In genomic region chr6:2865270-2866182, GRCh38 we compare ENCODE assay signal across 9 cellular contexts. TPM values are rescaled to one million over a fixed set of nuclear protein-coding genes. Genes with fewer than 3 reads are reported as not detected.
DNase-seq lines count a peak whose midpoint lies in the region; ATAC-seq and TF ChIP-seq lines count a peak whose summit lies in the region.
"Had no signal": no experiment of that assay in that cellular context is flagged by ENCODE, and none has a peak within 500 bp of the region (broad histone marks: within the 10 kb centered on the region; RNA-seq: fewer than 3 reads in every experiment).

No MANE protein-coding gene starts in this region.

- H3K36me3 ChIP-seq in Caco-2 (ENCODE audit: control insufficient read depth, insufficient read depth, low read length) (no peaks in the 10 kb centered on the region), Karpas-422 (ENCODE audit: insufficient read depth, low read length) (no peaks in the 10 kb centered on the region), fibroblast of lung (ENCODE audit: control insufficient read depth, insufficient read depth, low read length) (no peaks in the 10 kb centered on the region)

- peak overlapping the region; percentile 42 for H3K4me2 ChIP-seq in Karpas-422 (ENCODE audit: low read depth, low read length, poor library complexity, severe bottlenecking)
- no peak overlapping the region for H3K4me2 ChIP-seq in fibroblast of lung (ENCODE audit: extremely low read depth, insufficient read depth, low read length)

- no peak for TF ChIP-seq CTCF in Caco-2 (IDR thresholded peaks at IDR 0.05; ENCODE audit: insufficient read depth in 1 of 2, low read depth in 1 of 2, low read length in 1 of 2, severe bottlenecking in 1 of 2, unreplicated experiment in 1 of 2)
- no peak for TF ChIP-seq CTCF in fibroblast of lung (conservative IDR thresholded peaks at IDR 0.05 in 1 of 2, IDR thresholded peaks at IDR 0.05 in 1 of 2; ENCODE audit: low read depth in 1 of 2, low read length in 2 of 2)

- ATAC-seq in naive thymus-derived CD8-positive, alpha-beta T cell = no peak
- ATAC-seq in HG03139 (IDR thresholded peaks at IDR 0.05; ENCODE audit: unreplicated experiment) = no peak

- intact Hi-C loops in Caco-2 (cut with micrococcal nuclease; ENCODE audit: unreplicated experiment) = no loop called here
- intact Hi-C loops in activated T-helper 2 cell treated with anti-CD3 and anti-CD28 coated beads, Interferon-gamma antibody, Interleukin-2, Interleukin-4, amounts not matched to agents 10 μg/mL and 5 μg/mL and 100 μg/mL, durations not matched to agents 14 hours and 24 hours and 36 hours (cut with micrococcal nuclease) = no loop called here

- H2AFZ ChIP-seq in Karpas-422 (ENCODE audit: low read length) (0 out of 2 replicates have a peak overlapping the region, but pooled peaks have one; percentile 32), fibroblast of lung (ENCODE audit: low read length) (no peak overlapping the region)

- H3K36me3 Mint-ChIP-seq in Caco-2 (ENCODE audit: insufficient read depth, unreplicated experiment) = peaks cover 6% of the 10 kb centered on the region
- peaks cover 0 to 3% (median 0%) of the 10 kb centered on the region in 3 donors for H3K36me3 Mint-ChIP-seq in naive thymus-derived CD8-positive, alpha-beta T cell
- H3K36me3 Mint-ChIP-seq in activated T-helper 2 cell treated with anti-CD3 and anti-CD28 coated beads, Interferon-gamma antibody, Interleukin-2, Interleukin-4, amounts not matched to agents 10 μg/mL and 5 μg/mL and 100 μg/mL, durations not matched to agents 14 hours and 24 hours and 36 hours (ENCODE audit: low read depth) = peaks cover 42% of the 10 kb centered on the region

- H3K79me2 ChIP-seq in Karpas-422 (ENCODE audit: low read length) (no peaks in the 10 kb centered on the region), fibroblast of lung (ENCODE audit: control insufficient read depth, insufficient read depth, low read length) (no peaks in the 10 kb centered on the region)

- H3K4me1 Mint-ChIP-seq in Caco-2 (ENCODE audit: low read depth, unreplicated experiment) = peaks cover 31% of the 10 kb centered on the region
- H3K4me1 Mint-ChIP-seq in naive thymus-derived CD8-positive, alpha-beta T cell = peaks cover 29 to 82% (median 54%) of the 10 kb centered on the region in 4 donors
- peaks cover 58% of the 10 kb centered on the region for H3K4me1 Mint-ChIP-seq in activated T-helper 2 cell treated with anti-CD3 and anti-CD28 coated beads, Interferon-gamma antibody, Interleukin-2, Interleukin-4, amounts not matched to agents 10 μg/mL and 5 μg/mL and 100 μg/mL, durations not matched to agents 14 hours and 24 hours and 36 hours (ENCODE audit: low read depth)

- peak overlapping the region; percentile 86 for H3K27ac Mint-ChIP-seq in Caco-2 (ENCODE audit: unreplicated experiment)
- peak overlapping the region in 8 of 10 donors; percentile 13 to 92 (median 57) for H3K27ac Mint-ChIP-seq in naive thymus-derived CD8-positive, alpha-beta T cell
- H3K27ac Mint-ChIP-seq in activated T-helper 2 cell treated with anti-CD3 and anti-CD28 coated beads, Interferon-gamma antibody, Interleukin-2, Interleukin-4, amounts not matched to agents 10 μg/mL and 5 μg/mL and 100 μg/mL, durations not matched to agents 14 hours and 24 hours and 36 hours = no peak overlapping the region

- H3K9ac ChIP-seq in Karpas-422 (ENCODE audit: low read length) (no peak overlapping the region), fibroblast of lung (ENCODE audit: insufficient read depth, low read length) (no peak overlapping the region)

- peaks cover 34% of the 10 kb centered on the region for H3K4me1 ChIP-seq in Caco-2
- H3K4me1 ChIP-seq in Karpas-422 (ENCODE audit: low read length) = peaks cover 68% of the 10 kb centered on the region
- no peaks in the 10 kb centered on the region for H3K4me1 ChIP-seq in fibroblast of lung (ENCODE audit: control insufficient read depth, extremely low read depth, insufficient read depth, low read length)

- CTCF ChIA-PET in Caco-2 (lab: Charles Lee) = interaction anchor here (0.7 to 1.7 kb wide), 6 partner anchors 11 to 123 kb away, joined by 3 to 9 read pairs (median 4); no protein-coding TSS in a partner anchor

- H3K9me3 Mint-ChIP-seq in Caco-2 (ENCODE audit: unreplicated experiment) = peaks cover 10% of the 10 kb centered on the region
- peaks cover 0 to 9% (median 0%) of the 10 kb centered on the region in 9 donors for H3K9me3 Mint-ChIP-seq in naive thymus-derived CD8-positive, alpha-beta T cell
- H3K9me3 Mint-ChIP-seq in activated T-helper 2 cell treated with anti-CD3 and anti-CD28 coated beads, Interferon-gamma antibody, Interleukin-2, Interleukin-4, amounts not matched to agents 10 μg/mL and 5 μg/mL and 100 μg/mL, durations not matched to agents 14 hours and 24 hours and 36 hours = peaks cover 18% of the 10 kb centered on the region

- POLR2A ChIA-PET in Caco-2 (lab: Charles Lee) = interaction anchor here (0.6 to 2.3 kb wide), 5 partner anchors 11 to 1221 kb away, joined by 3 to 13 read pairs (median 5); no protein-coding TSS in a partner anchor
- POLR2A ChIA-PET in naive thymus-derived CD8-positive, alpha-beta T cell (lab: Charles Lee) = interaction anchor here (1.2 to 2.3 kb wide), 6 partner anchors 8 to 124 kb away, joined by 3 to 7 read pairs (median 5); partner anchors contain the start of genes SERPINB1 and SERPINB9

- no peak for DNase-seq in Caco-2
- no peak for DNase-seq in Karpas-422
- DNase-seq in fibroblast of lung (ENCODE audit: low read depth in 2 of 2) = peak; percentile 38 to 74
- DNase-seq in naive thymus-derived CD8-positive, alpha-beta T cell = no peak
- no peak for DNase-seq in medulla oblongata (ENCODE audit: extremely low spot score)
- DNase-seq in activated CD8-positive, alpha-beta memory T cell treated with anti-CD3 and anti-CD28 coated beads, Interleukin-2, amount 50 U/mL, for 4 hours = no peak
- no peak for DNase-seq in activated T-helper 2 cell treated with anti-CD3 and anti-CD28 coated beads, Interferon-gamma antibody, Interleukin-2, Interleukin-4, amounts not matched to agents 10 μg/mL and 5 μg/mL and 100 μg/mL, durations not matched to agents 14 hours and 24 hours and 36 hours (ENCODE audit: low spot score)
- DNase-seq: NCI-H187 treated with DMSO at 0.1 percent for 48 hours had no signal

- H4K20me1 ChIP-seq in Karpas-422 (ENCODE audit: insufficient read depth, low read depth, low read length) (no peaks in the 10 kb centered on the region), fibroblast of lung (ENCODE audit: control insufficient read depth, extremely low read depth, insufficient read depth, low read length) (no peaks in the 10 kb centered on the region)

- BruUV-seq in Caco-2 (replicated peaks; lab: Mats Ljungman, UMichigan) = no TSS peak

- no peaks in the 10 kb centered on the region for H3K27me3 Mint-ChIP-seq in Caco-2 (ENCODE audit: insufficient read depth, unreplicated experiment)
- H3K27me3 Mint-ChIP-seq in naive thymus-derived CD8-positive, alpha-beta T cell = no peaks in the 10 kb centered on the region
- H3K27me3 Mint-ChIP-seq in activated T-helper 2 cell treated with anti-CD3 and anti-CD28 coated beads, Interferon-gamma antibody, Interleukin-2, Interleukin-4, amounts not matched to agents 10 μg/mL and 5 μg/mL and 100 μg/mL, durations not matched to agents 14 hours and 24 hours and 36 hours (ENCODE audit: low read depth) = no peaks in the 10 kb centered on the region

- H3K9me3 ChIP-seq in Caco-2 (no peaks in the 10 kb centered on the region), Karpas-422 (ENCODE audit: low read length) (no peaks in the 10 kb centered on the region), fibroblast of lung (ENCODE audit: control insufficient read depth, insufficient read depth, low read depth, low read length) (no peaks in the 10 kb centered on the region)

- H3K27me3 ChIP-seq in Caco-2 (replicated peaks; ENCODE audit: control insufficient read depth, insufficient read depth, low read length) (no peaks in the 10 kb centered on the region), Karpas-422 (ENCODE audit: low read length) (no peaks in the 10 kb centered on the region), fibroblast of lung (ENCODE audit: control insufficient read depth, insufficient read depth, low read length) (no peaks in the 10 kb centered on the region)

- H3K9me2 ChIP-seq in Karpas-422 (replicated peaks; ENCODE audit: insufficient read depth, low read length) = no peaks in the 10 kb centered on the region

- peak overlapping the region; percentile 99; the same call in 1 of the 2 replicates for H3K27ac ChIP-seq in Karpas-422 (ENCODE audit: low read length)
- no peak overlapping the region for H3K27ac ChIP-seq in fibroblast of lung (ENCODE audit: insufficient read depth, low read length)

- H3K4me3 Mint-ChIP-seq in Caco-2 (ENCODE audit: unreplicated experiment) = peak overlapping the region; percentile 61
- peak overlapping the region in 1 of 10 donors; percentile 45 for H3K4me3 Mint-ChIP-seq in naive thymus-derived CD8-positive, alpha-beta T cell
- no peak overlapping the region for H3K4me3 Mint-ChIP-seq in activated T-helper 2 cell treated with anti-CD3 and anti-CD28 coated beads, Interferon-gamma antibody, Interleukin-2, Interleukin-4, amounts not matched to agents 10 μg/mL and 5 μg/mL and 100 μg/mL, durations not matched to agents 14 hours and 24 hours and 36 hours (ENCODE audit: low read depth)

- no peak overlapping the region for H3K4me3 ChIP-seq in Caco-2 (ENCODE audit: low read depth, low read length)
- no peak overlapping the region for H3K4me3 ChIP-seq in Karpas-422 (ENCODE audit: low read length)
- H3K4me3 ChIP-seq in fibroblast of lung (replicated peaks in 1 of 4; ENCODE audit: control extremely low read depth in 1 of 4, insufficient read depth in 1 of 4, low read depth in 3 of 4, low read length in 4 of 4) = no peak overlapping the region

RNA-seq across cellular contexts. Expression of gene SERPINB1, which starts 23.9 kb away (rescaled TPM):
- total RNA-seq in Caco-2 (2022) = 75.6 and 81.9 TPM in 2 replicates
- 0.22 TPM in 1 of 2 replicates, not detected in the other for total RNA-seq in Karpas-422 (2014; rRNA removed; shearing (Covaris generic); ENCODE audit: low replicate concordance)
- total RNA-seq in fibroblast of lung = 19.3 TPM in 2 replicates
- polyA plus RNA-seq in fibroblast of lung = 35.2 and 39.5 TPM in 2 replicates
- 26.0 and 28.0 TPM in 2 replicates for polyA plus RNA-seq in fibroblast of lung (2012)
- 2.7 and 3.7 TPM in 2 replicates for polyA minus RNA-seq in fibroblast of lung (ENCODE audit: low replicate concordance)
- total RNA-seq in naive thymus-derived CD8-positive, alpha-beta T cell = 10 to 100 TPM; 65.3 to 67.1 TPM
- 100 to 1,000 TPM; 121 to 130 (median 123) TPM for polyA plus RNA-seq in naive thymus-derived CD8-positive, alpha-beta T cell
- total RNA-seq in activated T-helper 2 cell treated with anti-CD3 and anti-CD28 coated beads, Interferon-gamma antibody, Interleukin-2, Interleukin-4, amounts not matched to agents 10 μg/mL and 5 μg/mL and 100 μg/mL, durations not matched to agents 14 hours and 24 hours and 36 hours = 102 and 103 TPM in 2 replicates

RNA-seq across cellular contexts. Expression of gene SERPINB9, which starts 37.6 kb away (rescaled TPM):
- total RNA-seq in Caco-2 (2022) (3.1 and 3.5 TPM in 2 replicates), fibroblast of lung (2.6 and 4.3 TPM in 2 replicates)
- total RNA-seq in Karpas-422 (2014; rRNA removed; shearing (Covaris generic); ENCODE audit: low replicate concordance) = 55.6 and 107 TPM in 2 replicates
- 6.2 and 6.4 TPM in 2 replicates for polyA plus RNA-seq in fibroblast of lung
- 2.7 and 3.0 TPM in 2 replicates for polyA plus RNA-seq in fibroblast of lung (2012)
- 1.3 and 3.8 TPM in 2 replicates for polyA minus RNA-seq in fibroblast of lung (ENCODE audit: low replicate concordance)
- total RNA-seq in naive thymus-derived CD8-positive, alpha-beta T cell = 10 to 100 TPM; 56.6 to 57.1 TPM
- 10 to 100 TPM; 29.9 to 37.2 (median 35.0) TPM for polyA plus RNA-seq in naive thymus-derived CD8-positive, alpha-beta T cell
- 120 and 123 TPM in 2 replicates for total RNA-seq in activated T-helper 2 cell treated with anti-CD3 and anti-CD28 coated beads, Interferon-gamma antibody, Interleukin-2, Interleukin-4, amounts not matched to agents 10 μg/mL and 5 μg/mL and 100 μg/mL, durations not matched to agents 14 hours and 24 hours and 36 hours

Comparison
In these comparisons a context has a peak if more than half of its experiments do, and no peak if none do; other contexts are left out.
1. DNase-seq: peak in fibroblast of lung (2 of 2); none in Caco-2 (0 of 2), Karpas-422 (single experiment), naive thymus-derived CD8-positive, alpha-beta T cell (0 of 10), medulla oblongata (single experiment), activated CD8-positive, alpha-beta memory T cell treated with anti-CD3 and anti-CD28 coated beads, Interleukin-2, amount 50 U/mL, for 4 hours (single experiment) and activated T-helper 2 cell treated with anti-CD3 and anti-CD28 coated beads, Interferon-gamma antibody, Interleukin-2, Interleukin-4, amounts not matched to agents 10 μg/mL and 5 μg/mL and 100 μg/mL, durations not matched to agents 14 hours and 24 hours and 36 hours (single experiment).
2. RNA of gene SERPINB1, which starts 23.9 kb away (total RNA-seq): 102 to 103 TPM in activated T-helper 2 cell treated with anti-CD3 and anti-CD28 coated beads, Interferon-gamma antibody, Interleukin-2, Interleukin-4, amounts not matched to agents 10 μg/mL and 5 μg/mL and 100 μg/mL, durations not matched to agents 14 hours and 24 hours and 36 hours, 75.6 to 81.9 TPM in Caco-2, 65.3 to 67.1 TPM in naive thymus-derived CD8-positive, alpha-beta T cell and 19.3 TPM in fibroblast of lung; 0.22 TPM in Karpas-422; every median in the first group is over 10 times any median in the second.
3. RNA of gene SERPINB9, which starts 37.6 kb away (total RNA-seq): 120 to 123 TPM in activated T-helper 2 cell treated with anti-CD3 and anti-CD28 coated beads, Interferon-gamma antibody, Interleukin-2, Interleukin-4, amounts not matched to agents 10 μg/mL and 5 μg/mL and 100 μg/mL, durations not matched to agents 14 hours and 24 hours and 36 hours, 55.6 to 107 TPM in Karpas-422 and 56.6 to 57.1 TPM in naive thymus-derived CD8-positive, alpha-beta T cell; 2.6 to 4.3 TPM in fibroblast of lung and 3.1 to 3.5 TPM in Caco-2; every median in the first group is over 10 times any median in the second.